ENCODE assay signal across 1 cellular context in genomic region chr1:58881471-58881994, GRCh38.
TF ChIP-seq lines count a peak whose summit lies in the region.

No MANE protein-coding gene starts in this region.

TF ChIP-seq in K562, 482 proteins besides CTCF, POLR2A, EP300 and RAD21 (continued from another document and continues in another):
- TF ChIP-seq ZNF512 (tag; IDR thresholded peaks at IDR 0.05) (no peak), TFE3 (CRISPR knock-in tag; IDR thresholded peaks at IDR 0.05) (no peak), KDM1A (IDR thresholded peaks at IDR 0.05) (peak; percentile 98), U2AF1 (optimal IDR thresholded peaks at IDR 0.05; ENCODE audit: low read depth, low read length) (no peak), ZNF449 (CRISPR knock-in tag; IDR thresholded peaks at IDR 0.05) (no peak), RNF219 (CRISPR knock-in tag; IDR thresholded peaks at IDR 0.05) (no peak), ZSCAN32 (CRISPR knock-in tag; IDR thresholded peaks at IDR 0.05) (no peak), TAF9B (IDR thresholded peaks at IDR 0.05; ENCODE audit: partially characterized antibody) (peak; percentile 93), GATAD2B (IDR thresholded peaks at IDR 0.05; ENCODE audit: borderline replicate concordance) (peak; percentile 88), ZNF384 (IDR thresholded peaks at IDR 0.05; ENCODE audit: low read depth, low read length) (no peak), HNRNPLL (IDR thresholded peaks at IDR 0.05; ENCODE audit: low read depth, low read length, poor library complexity, severe bottlenecking) (no peak), CHAMP1 (IDR thresholded peaks at IDR 0.05) (no peak), MAFG (tag; conservative IDR thresholded peaks at IDR 0.05) (peak; percentile 97), SOX6 (IDR thresholded peaks at IDR 0.05) (peak; percentile 75), ZNF41 (CRISPR knock-in tag; conservative IDR thresholded peaks at IDR 0.05) (no peak), SNRNP70 (optimal IDR thresholded peaks at IDR 0.05; ENCODE audit: low read depth, low read length) (no peak), ATF7 (IDR thresholded peaks at IDR 0.05) (peak; percentile 77; the same call in 1 of the 2 replicates), ZNF583 (CRISPR knock-in tag; IDR thresholded peaks at IDR 0.05) (no peak; the same call in none of the 2 replicates), IRF2 (CRISPR knock-in tag; IDR thresholded peaks at IDR 0.05) (no peak), SFPQ (IDR thresholded peaks at IDR 0.05; ENCODE audit: low read depth, low read length) (no peak), ZNF57 (CRISPR knock-in tag; IDR thresholded peaks at IDR 0.05) (no peak), ETS1 (conservative IDR thresholded peaks at IDR 0.05; ENCODE audit: control insufficient read depth, low read depth, low read length) (0 out of 2 replicates have a peak, but pooled peaks have one; percentile 62), VEZF1 (CRISPR knock-in tag; IDR thresholded peaks at IDR 0.05) (peak; percentile 61), NCOA2 (IDR thresholded peaks at IDR 0.05; ENCODE audit: partially characterized antibody in 2 of 2) (peak; percentile 70 to 72), ZFP91 (CRISPR knock-in tag; IDR thresholded peaks at IDR 0.05) (no peak), CHD2 (IDR thresholded peaks at IDR 0.05; ENCODE audit: low read depth, low read length) (no peak), HMGXB4 (CRISPR knock-in tag; IDR thresholded peaks at IDR 0.05) (no peak), MAFF (IDR thresholded peaks at IDR 0.05; ENCODE audit: low read length) (peak; percentile 95), ZNF395 (CRISPR knock-in tag; IDR thresholded peaks at IDR 0.05) (peak; percentile 82; the same call in 1 of the 2 replicates), ZNF79 (CRISPR knock-in tag; IDR thresholded peaks at IDR 0.05; ENCODE audit: low read depth) (no peak), ILK (tag; IDR thresholded peaks at IDR 0.05; ENCODE audit: borderline replicate concordance, low read depth) (no peak), HES1 (IDR thresholded peaks at IDR 0.05; ENCODE audit: low read depth) (no peak), TBL1XR1 (IDR thresholded peaks at IDR 0.05; ENCODE audit: low read length in 2 of 2) (peak in 1 of 2 experiments; percentile 93; a peak in 2 of 4 replicates), PKNOX1 (IDR thresholded peaks at IDR 0.05) (peak; percentile 48; the same call in 1 of the 2 replicates), TCF7L2 (IDR thresholded peaks at IDR 0.05; ENCODE audit: low read depth, low read length) (no peak), PYGO2 (tag; IDR thresholded peaks at IDR 0.05) (no peak), RBM14 (IDR thresholded peaks at IDR 0.05; ENCODE audit: borderline replicate concordance, insufficient read depth, low read depth, low read length) (no peak)
